Comparison of ENCODE assay signal across 21 cellular contexts in genomic region chr3:179710079-179710478, GRCh38.
"Had no signal": no experiment of that assay in that cellular context is flagged by ENCODE, and none has a peak within 500 bp of the region (broad histone marks: within the 10 kb centered on the region; RNA-seq: fewer than 3 reads in every experiment).

No MANE protein-coding gene starts in this region.

- H3K4me3 Mint-ChIP-seq: activated B cell treated with CpG ODN at 0.5 μM for 24 hours; activated CD4-positive, alpha-beta memory T cell treated with anti-CD3 and anti-CD28 coated beads, Interleukin-2, amount 10 ng/mL, durations not matched to agents 7 days and 5 days; activated naive CD8-positive, alpha-beta T cell treated with anti-CD3 and anti-CD28 coated beads for 36 hours; activated T-helper 17 cell treated with anti-CD3 and anti-CD28 coated beads, Interleukin-2, amount 50 U/mL, for 72 hours; memory B cell; stimulated activated naive CD8-positive, alpha-beta T cell treated with anti-CD3 and anti-CD28 coated beads, Interleukin-15, amount 100 ng/mL, for 72 hours had no signal

- DNase-seq: activated B cell treated with CpG ODN at 0.5 μM for 24 hours; activated CD4-positive, alpha-beta memory T cell treated with anti-CD3 and anti-CD28 coated beads, Interleukin-2, amount 10 ng/mL, durations not matched to agents 7 days and 5 days; activated CD4-positive, alpha-beta T cell treated with anti-CD3 and anti-CD28 coated beads for 4 hours; activated naive CD4-positive, alpha-beta T cell; activated naive CD8-positive, alpha-beta T cell treated with anti-CD3 and anti-CD28 coated beads for 36 hours; activated T-cell treated with anti-CD3 and anti-CD28 coated beads, Interleukin-2, amount 50 U/mL, for 1 hour; amniotic stem cell; dermis blood vessel endothelial cell; effector memory CD4-positive, alpha-beta T cell; glutamatergic neuron; hippocampal formation; right cardiac atrium; stimulated activated CD4-positive, alpha-beta T cell treated with anti-CD3 and anti-CD28 coated beads, Interleukin-15, amount 100 ng/mL, for 24 hours; stimulated activated CD4-positive, alpha-beta T cell treated with anti-CD3 and anti-CD28 coated beads, Interleukin-2, amount 100 ng/mL, for 48 hours; stimulated activated naive CD8-positive, alpha-beta T cell treated with anti-CD3 and anti-CD28 coated beads, Interleukin-15, amount 100 ng/mL, for 72 hours; trophoblast cell had no signal

- ATAC-seq: activated T-helper 17 cell treated with anti-CD3 and anti-CD28 coated beads, Interleukin-2, amount 50 U/mL, for 72 hours; right cardiac atrium; stimulated activated naive CD8-positive, alpha-beta T cell treated with anti-CD3 and anti-CD28 coated beads, Interleukin-15, amount 100 ng/mL, for 72 hours had no signal

- H3K27ac ChIP-seq: skin epidermis, vagina had no signal

- H3K4me3 ChIP-seq: skin epidermis, vagina had no signal

- H3K27me3 Mint-ChIP-seq: activated B cell treated with CpG ODN at 0.5 μM for 24 hours; activated CD4-positive, alpha-beta memory T cell treated with anti-CD3 and anti-CD28 coated beads, Interleukin-2, amount 10 ng/mL, durations not matched to agents 7 days and 5 days; activated naive CD8-positive, alpha-beta T cell treated with anti-CD3 and anti-CD28 coated beads for 36 hours; activated T-helper 17 cell treated with anti-CD3 and anti-CD28 coated beads, Interleukin-2, amount 50 U/mL, for 72 hours; memory B cell; progenitor cell of endocrine pancreas; stimulated activated naive CD8-positive, alpha-beta T cell treated with anti-CD3 and anti-CD28 coated beads, Interleukin-15, amount 100 ng/mL, for 72 hours had no signal

- H3K9me3 Mint-ChIP-seq: activated B cell treated with CpG ODN at 0.5 μM for 24 hours; activated CD4-positive, alpha-beta memory T cell treated with anti-CD3 and anti-CD28 coated beads, Interleukin-2, amount 10 ng/mL, durations not matched to agents 7 days and 5 days; activated naive CD8-positive, alpha-beta T cell treated with anti-CD3 and anti-CD28 coated beads for 36 hours; activated T-helper 17 cell treated with anti-CD3 and anti-CD28 coated beads, Interleukin-2, amount 50 U/mL, for 72 hours; memory B cell; stimulated activated naive CD8-positive, alpha-beta T cell treated with anti-CD3 and anti-CD28 coated beads, Interleukin-15, amount 100 ng/mL, for 72 hours had no signal

- H3K4me1 ChIP-seq: vagina had no signal

- H3K27ac Mint-ChIP-seq: activated B cell treated with CpG ODN at 0.5 μM for 24 hours; activated CD4-positive, alpha-beta memory T cell treated with anti-CD3 and anti-CD28 coated beads, Interleukin-2, amount 10 ng/mL, durations not matched to agents 7 days and 5 days; activated naive CD8-positive, alpha-beta T cell treated with anti-CD3 and anti-CD28 coated beads for 36 hours; activated T-helper 17 cell treated with anti-CD3 and anti-CD28 coated beads, Interleukin-2, amount 50 U/mL, for 72 hours; memory B cell; progenitor cell of endocrine pancreas; stimulated activated naive CD8-positive, alpha-beta T cell treated with anti-CD3 and anti-CD28 coated beads, Interleukin-15, amount 100 ng/mL, for 72 hours had no signal

- H3K9me3 ChIP-seq: vagina had no signal

- H3K27me3 ChIP-seq: vagina had no signal

- H3K4me1 Mint-ChIP-seq: activated B cell treated with CpG ODN at 0.5 μM for 24 hours; activated CD4-positive, alpha-beta memory T cell treated with anti-CD3 and anti-CD28 coated beads, Interleukin-2, amount 10 ng/mL, durations not matched to agents 7 days and 5 days; activated naive CD8-positive, alpha-beta T cell treated with anti-CD3 and anti-CD28 coated beads for 36 hours; activated T-helper 17 cell treated with anti-CD3 and anti-CD28 coated beads, Interleukin-2, amount 50 U/mL, for 72 hours; memory B cell; stimulated activated naive CD8-positive, alpha-beta T cell treated with anti-CD3 and anti-CD28 coated beads, Interleukin-15, amount 100 ng/mL, for 72 hours had no signal
